In the genomic region with DNA sequence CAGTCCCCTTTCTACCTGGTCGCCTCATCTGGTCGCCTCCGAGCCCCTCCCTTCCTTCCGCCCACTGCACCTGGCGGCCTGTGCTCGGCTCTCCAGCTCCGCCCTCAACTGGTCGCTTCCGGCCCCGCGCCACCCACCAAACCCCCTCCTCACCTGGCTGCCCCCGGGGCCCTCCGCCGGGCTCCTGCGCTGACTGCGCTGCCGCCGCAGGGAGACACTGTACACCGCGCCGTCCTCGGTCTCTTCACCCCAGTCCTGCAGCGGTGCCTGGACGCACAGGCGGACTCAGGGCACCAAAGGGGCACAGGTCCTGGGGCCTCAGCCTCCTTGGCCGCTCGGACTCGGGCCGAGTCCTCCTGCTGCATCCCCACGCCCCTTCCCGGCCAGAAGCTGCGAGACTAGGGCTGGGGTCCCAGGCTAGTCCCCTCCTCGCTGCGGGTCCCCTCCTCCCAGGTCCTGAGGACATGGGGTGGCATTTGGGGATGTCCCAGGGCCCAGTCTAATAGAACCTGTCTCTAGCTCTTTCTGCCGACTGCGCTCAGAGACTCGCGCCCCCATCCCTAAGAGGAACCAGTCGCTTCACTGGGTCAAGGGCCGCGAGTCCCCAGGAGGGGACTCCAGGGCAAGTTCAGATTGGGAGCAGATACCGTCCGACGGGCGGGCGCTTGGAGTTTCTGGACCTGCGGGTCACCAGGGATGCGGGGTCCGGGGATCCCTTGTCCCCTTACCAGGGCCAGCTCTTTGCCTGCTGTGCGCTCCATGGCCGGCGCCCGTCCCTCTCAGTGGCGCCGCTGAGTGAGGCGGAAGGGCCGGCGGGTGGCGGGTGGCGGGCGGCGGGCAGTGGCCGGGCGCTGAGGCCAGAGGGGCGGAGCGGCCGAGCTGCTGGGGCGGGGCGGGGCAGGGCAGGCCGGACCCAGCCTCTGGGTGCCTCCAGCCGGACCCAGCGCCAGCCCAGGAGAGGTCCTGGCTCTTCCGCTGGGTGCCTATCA, we compare ENCODE assay signal across 9 cellular contexts. TPM values are rescaled to one million over a fixed set of nuclear protein-coding genes. Genes with fewer than 3 reads are reported as not detected.
DNase-seq lines count a peak whose midpoint lies in the region; ATAC-seq and TF ChIP-seq lines count a peak whose summit lies in the region.
"Had no signal": no experiment of that assay in that cellular context is flagged by ENCODE, and none has a peak within 500 bp of the region (broad histone marks: within the 10 kb centered on the region; RNA-seq: fewer than 3 reads in every experiment).

A gene with protein sequence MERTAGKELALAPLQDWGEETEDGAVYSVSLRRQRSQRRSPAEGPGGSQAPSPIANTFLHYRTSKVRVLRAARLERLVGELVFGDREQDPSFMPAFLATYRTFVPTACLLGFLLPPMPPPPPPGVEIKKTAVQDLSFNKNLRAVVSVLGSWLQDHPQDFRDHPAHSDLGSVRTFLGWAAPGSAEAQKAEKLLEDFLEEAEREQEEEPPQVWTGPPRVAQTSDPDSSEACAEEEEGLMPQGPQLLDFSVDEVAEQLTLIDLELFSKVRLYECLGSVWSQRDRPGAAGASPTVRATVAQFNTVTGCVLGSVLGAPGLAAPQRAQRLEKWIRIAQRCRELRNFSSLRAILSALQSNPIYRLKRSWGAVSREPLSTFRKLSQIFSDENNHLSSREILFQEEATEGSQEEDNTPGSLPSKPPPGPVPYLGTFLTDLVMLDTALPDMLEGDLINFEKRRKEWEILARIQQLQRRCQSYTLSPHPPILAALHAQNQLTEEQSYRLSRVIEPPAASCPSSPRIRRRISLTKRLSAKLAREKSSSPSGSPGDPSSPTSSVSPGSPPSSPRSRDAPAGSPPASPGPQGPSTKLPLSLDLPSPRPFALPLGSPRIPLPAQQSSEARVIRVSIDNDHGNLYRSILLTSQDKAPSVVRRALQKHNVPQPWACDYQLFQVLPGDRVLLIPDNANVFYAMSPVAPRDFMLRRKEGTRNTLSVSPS (minus strand): TSS at position 797 of the 989 bp plus-strand sequence. CDS start 36 bp downstream, at position 761.

- peak; percentile 55 for DNase-seq in activated CD4-positive, alpha-beta T cell treated with anti-CD3 and anti-CD28 coated beads, Interleukin-2, amount 10 ng/mL, durations not matched to agents 24 days and 14 days
- no peak for DNase-seq in activated CD4-positive, alpha-beta T cell treated with anti-CD3 and anti-CD28 coated beads, Interleukin-2, amount 50 U/mL, for 48 hours
- no peak for DNase-seq in stimulated activated CD4-positive, alpha-beta T cell treated with anti-CD3 and anti-CD28 coated beads, Interleukin-4, amount 100 ng/mL, for 1 hour
- DNase-seq in occipital lobe (lab: John Stamatoyannopoulos, UW), result no peak

- H3K4me1 ChIP-seq in skeletal muscle tissue (ENCODE audit: control insufficient read depth in 3 of 3, insufficient read depth in 3 of 3, low read length in 3 of 3), result peaks cover 8 to 23% (median 16%) of the 10 kb centered on the region in 3 donors

- no peak within 1 kb of the TSS for H3K4me3 Mint-ChIP-seq in activated CD4-positive, alpha-beta T cell treated with anti-CD3 and anti-CD28 coated beads, Interleukin-2, amount 10 ng/mL, durations not matched to agents 24 days and 14 days

- ATAC-seq in SK-N-SH treated with all-trans-retinoic acid at 6 μM for 48 hours (peak; percentile 89), GM21367 (IDR thresholded peaks at IDR 0.05; ENCODE audit: unreplicated experiment) (no peak)

- peaks cover 31% of the 10 kb centered on the region for H3K4me1 Mint-ChIP-seq in activated CD4-positive, alpha-beta T cell treated with anti-CD3 and anti-CD28 coated beads, Interleukin-2, amount 10 ng/mL, durations not matched to agents 24 days and 14 days

- no peaks in the 10 kb centered on the region for H3K9me3 ChIP-seq in skeletal muscle tissue (ENCODE audit: control insufficient read depth in 3 of 3, low read length in 3 of 3)

- H3K36me3 ChIP-seq in skeletal muscle tissue (ENCODE audit: control insufficient read depth in 3 of 3, insufficient read depth in 3 of 3, low read length in 3 of 3), result no peaks in the 10 kb centered on the region

- intact Hi-C loops in activated CD4-positive, alpha-beta T cell treated with anti-CD3 and anti-CD28 coated beads, Interleukin-2, amount 10 ng/mL, durations not matched to agents 24 days and 14 days (cut with micrococcal nuclease), result no loop called here

- peaks cover 46 to 60% (median 48%) of the 10 kb centered on the region in 3 donors for H3K27me3 ChIP-seq in skeletal muscle tissue (ENCODE audit: control insufficient read depth in 3 of 3, insufficient read depth in 3 of 3, low read length in 3 of 3)

- peak within 1 kb of the TSS in 1 of 3 donors; percentile 57 for H3K9ac ChIP-seq in skeletal muscle tissue (ENCODE audit: low read depth in 1 of 3, low read length in 3 of 3)

- H3K27ac ChIP-seq in skeletal muscle tissue (ENCODE audit: low read depth, low read length), result no peak within 1 kb of the TSS

- no peak within 1 kb of the TSS for H3K27ac Mint-ChIP-seq in activated CD4-positive, alpha-beta T cell treated with anti-CD3 and anti-CD28 coated beads, Interleukin-2, amount 10 ng/mL, durations not matched to agents 24 days and 14 days

- H3K4me3 ChIP-seq in iPS-11a (ENCODE audit: low read depth, low read length), result peak within 1 kb of the TSS; percentile 44
- peak within 1 kb of the TSS; percentile 36 to 54 (median 48) for H3K4me3 ChIP-seq in skeletal muscle tissue (ENCODE audit: low read length in 3 of 3)

- no peaks in the 10 kb centered on the region for H3K9me3 Mint-ChIP-seq in activated CD4-positive, alpha-beta T cell treated with anti-CD3 and anti-CD28 coated beads, Interleukin-2, amount 10 ng/mL, durations not matched to agents 24 days and 14 days

- H3K27me3 Mint-ChIP-seq in activated CD4-positive, alpha-beta T cell treated with anti-CD3 and anti-CD28 coated beads, Interleukin-2, amount 10 ng/mL, durations not matched to agents 24 days and 14 days, result peaks cover 69% of the 10 kb centered on the region

- no peaks in the 10 kb centered on the region for H3K36me3 Mint-ChIP-seq in activated CD4-positive, alpha-beta T cell treated with anti-CD3 and anti-CD28 coated beads, Interleukin-2, amount 10 ng/mL, durations not matched to agents 24 days and 14 days (ENCODE audit: low read depth)

TF ChIP-seq in SK-N-SH treated with all-trans-retinoic acid at 6 μM for 48 hours, 23 proteins besides CTCF, POLR2A, EP300 and RAD21:
- TF ChIP-seq ZC3H10 (CRISPR knock-in tag; IDR thresholded peaks at IDR 0.05) (no peak), GLIS3 (CRISPR knock-in tag; IDR thresholded peaks at IDR 0.05) (no peak), ZFP3 (CRISPR knock-in tag; IDR thresholded peaks at IDR 0.05) (no peak), PPARA (CRISPR knock-in tag; IDR thresholded peaks at IDR 0.05; ENCODE audit: borderline replicate concordance) (no peak), ZFP30 (CRISPR knock-in tag; IDR thresholded peaks at IDR 0.05) (no peak), RARB (CRISPR knock-in tag; IDR thresholded peaks at IDR 0.05) (no peak)

RNA-seq across cellular contexts. Expression of the gene that starts here (rescaled TPM):
- total RNA-seq in activated CD4-positive, alpha-beta T cell treated with anti-CD3 and anti-CD28 coated beads, Interleukin-2, amount 10 ng/mL, durations not matched to agents 24 days and 14 days, result not detected in 2 replicates
- total RNA-seq in skeletal muscle tissue (not detected), occipital lobe (not detected)
- total RNA-seq: T-helper 1 cell treated with Interleukin-12 subunit alpha and Interleukin-12 subunit beta and Interleukin-4 antibody, amounts not matched to agents 30 ng/mL and 1 ng/mL, for 36 hours had no signal

Comparison
In these comparisons a context has a peak if more than half of its experiments do, and no peak if none do; other contexts are left out.
1. Peak in DNase-seq in activated CD4-positive, alpha-beta T cell treated with anti-CD3 and anti-CD28 coated beads, Interleukin-2, amount 10 ng/mL, durations not matched to agents 24 days and 14 days; RNA of the gene not detected or under 1 TPM.